In genomic region chr1:28860332-28861073, GRCh38 we compare ENCODE assay signal across 12 cellular contexts. TPM values are rescaled to one million over a fixed set of nuclear protein-coding genes. Genes with fewer than 3 reads are reported as not detected.
DNase-seq lines count a peak whose midpoint lies in the region; ATAC-seq, FAIRE-seq and TF ChIP-seq lines count a peak whose summit lies in the region.
"Had no signal": no experiment of that assay in that cellular context is flagged by ENCODE, and none has a peak within 500 bp of the region (broad histone marks: within the 10 kb centered on the region; RNA-seq: fewer than 3 reads in every experiment).

No MANE protein-coding gene starts in this region.

- no peak overlapping the region for H3K4me2 ChIP-seq in astrocyte (ENCODE audit: low read length)

- H3K36me3 Mint-ChIP-seq in astrocyte (ENCODE audit: low read depth, unreplicated experiment), result peaks cover 2% of the 10 kb centered on the region

- H3K27ac ChIP-seq in astrocyte (ENCODE audit: low read depth, low read length), result no peak overlapping the region

- no peak overlapping the region for H2AFZ ChIP-seq in astrocyte (ENCODE audit: low read depth, low read length)

- H4K20me1 ChIP-seq in astrocyte (ENCODE audit: insufficient read depth, low read length), result no peaks in the 10 kb centered on the region

- H3K36me3 ChIP-seq in MG63, result no peaks in the 10 kb centered on the region
- H3K36me3 ChIP-seq in astrocyte (ENCODE audit: insufficient read depth, low read length), result no peaks in the 10 kb centered on the region
- no peaks in the 10 kb centered on the region for H3K36me3 ChIP-seq in mucosa of stomach (ENCODE audit: control insufficient read depth, insufficient read depth, low read length)

- DNase-seq in GM19239 (ENCODE audit: insufficient read length, low spot score) (peak; percentile 58), MG63 (peak; percentile 52), astrocyte (ENCODE audit: low read depth) (peak; percentile 56), left ventricle myocardium superior (no peak), 8988T (no peak), NCI-H1092 treated with DMSO at 0.1 percent for 48 hours (lab: John Stamatoyannopoulos, UW) (no peak)
- no peak for DNase-seq in stimulated activated CD4-positive, alpha-beta T cell treated with anti-CD3 and anti-CD28 coated beads, Interleukin-1b, Interleukin-23, amount 100 ng/mL, for 48 hours
- DNase-seq: left cardiac atrium, SHP77 had no signal

- H3K9me3 Mint-ChIP-seq in astrocyte (ENCODE audit: unreplicated experiment), result no peaks in the 10 kb centered on the region
- H3K9me3 Mint-ChIP-seq: stimulated activated naive CD8-positive, alpha-beta T cell treated with anti-CD3 and anti-CD28 coated beads, Interleukin-15, Interleukin-2, amounts not matched to agents 100 ng/mL and 50 ng/mL, for 24 hours had no signal

- intact Hi-C loops in left ventricle myocardium superior (cut with micrococcal nuclease), result no loop called here

- ATAC-seq in left ventricle myocardium superior, result no peak
- ATAC-seq: left cardiac atrium had no signal

- no peaks in the 10 kb centered on the region for H3K4me1 ChIP-seq in astrocyte (ENCODE audit: insufficient read depth, low read length)
- peaks cover 10% of the 10 kb centered on the region for H3K4me1 ChIP-seq in mucosa of stomach (ENCODE audit: control insufficient read depth, insufficient read depth, low read length)

- no peaks in the 10 kb centered on the region for H3K9me3 ChIP-seq in MG63
- no peaks in the 10 kb centered on the region for H3K9me3 ChIP-seq in astrocyte (ENCODE audit: insufficient read depth, low read depth, low read length)
- H3K9me3 ChIP-seq in mucosa of stomach (ENCODE audit: control insufficient read depth, low read length), result no peaks in the 10 kb centered on the region

- peaks cover 2% of the 10 kb centered on the region for H3K4me1 Mint-ChIP-seq in astrocyte (ENCODE audit: low read depth, unreplicated experiment)

- TF ChIP-seq CTCF in astrocyte (IDR thresholded peaks at IDR 0.05; ENCODE audit: insufficient read depth, low read depth, low read length), result no peak

- H3K4me3 Mint-ChIP-seq in astrocyte (ENCODE audit: unreplicated experiment), result no peak overlapping the region
- H3K4me3 Mint-ChIP-seq: stimulated activated naive CD8-positive, alpha-beta T cell treated with anti-CD3 and anti-CD28 coated beads, Interleukin-15, Interleukin-2, amounts not matched to agents 100 ng/mL and 50 ng/mL, for 24 hours had no signal

- H3K27me3 ChIP-seq in MG63 (no peaks in the 10 kb centered on the region), astrocyte (ENCODE audit: insufficient read depth, low read length) (peaks cover 10% of the 10 kb centered on the region), mucosa of stomach (ENCODE audit: control insufficient read depth, insufficient read depth, low read length) (peaks cover 4% of the 10 kb centered on the region)

- no peak overlapping the region for H3K9ac ChIP-seq in astrocyte (ENCODE audit: low read length)
- H3K9ac ChIP-seq in mucosa of stomach (ENCODE audit: low read length), result peak overlapping the region; percentile 25

- no peaks in the 10 kb centered on the region for H3K79me2 ChIP-seq in astrocyte (ENCODE audit: insufficient read depth, low read length)

- FAIRE-seq in GM19239 (lab: Jason Lieb, UNC) (peak; percentile 49), astrocyte (lab: Jason Lieb, UNC) (no peak)
- FAIRE-seq: colon had no signal

- H3K4me3 ChIP-seq in MG63 (no peak overlapping the region), astrocyte (ENCODE audit: insufficient read depth, low read depth, low read length) (no peak overlapping the region), mucosa of stomach (ENCODE audit: low read length) (no peak overlapping the region)

- peaks cover 24% of the 10 kb centered on the region for H3K27me3 Mint-ChIP-seq in astrocyte (ENCODE audit: low read depth, unreplicated experiment)

- no peak overlapping the region for H3K27ac Mint-ChIP-seq in astrocyte (ENCODE audit: unreplicated experiment)
- H3K27ac Mint-ChIP-seq: stimulated activated naive CD8-positive, alpha-beta T cell treated with anti-CD3 and anti-CD28 coated beads, Interleukin-15, Interleukin-2, amounts not matched to agents 100 ng/mL and 50 ng/mL, for 24 hours had no signal

RNA-seq across cellular contexts. Expression of gene OPRD1, which starts 48.5 kb away (rescaled TPM):
- total RNA-seq in MG63 (2014; rRNA removed; shearing (Covaris generic); ENCODE audit: low replicate concordance), result under 0.01 and 0.05 TPM in 2 replicates
- total RNA-seq in astrocyte (0.79 and 1.2 TPM in 2 replicates), left ventricle myocardium superior (not detected)
- total RNA-seq: left cardiac atrium had no signal

RNA-seq across cellular contexts. Expression of gene EPB41, which starts 53.9 kb away (rescaled TPM):
- 4.5 and 4.6 TPM in 2 replicates for total RNA-seq in MG63 (2014; rRNA removed; shearing (Covaris generic); ENCODE audit: low replicate concordance)
- 13.9 and 14.2 TPM in 2 replicates for total RNA-seq in astrocyte
- total RNA-seq in left ventricle myocardium superior, result 24.9 TPM

Comparison
In these comparisons a context has a peak if more than half of its experiments do, and no peak if none do; other contexts are left out.
1. DNase-seq: peak in GM19239 (single experiment), MG63 (single experiment) and astrocyte (single experiment); none in left ventricle myocardium superior (single experiment), 8988T (single experiment), stimulated activated CD4-positive, alpha-beta T cell treated with anti-CD3 and anti-CD28 coated beads, Interleukin-1b, Interleukin-23, amount 100 ng/mL, for 48 hours (single experiment) and NCI-H1092 treated with DMSO at 0.1 percent for 48 hours (single experiment).